12 cellular contexts compared by ENCODE assay signal in genomic region chr3:126850370-126851085, GRCh38.
DNase-seq lines count a peak whose midpoint lies in the region; ATAC-seq and TF ChIP-seq lines count a peak whose summit lies in the region.
"Had no signal": no experiment of that assay in that cellular context is flagged by ENCODE, and none has a peak within 500 bp of the region (broad histone marks: within the 10 kb centered on the region; RNA-seq: fewer than 3 reads in every experiment).

No MANE protein-coding gene starts in this region.

- no peaks in the 10 kb centered on the region for H3K27me3 ChIP-seq in aorta (ENCODE audit: control insufficient read depth in 1 of 2, insufficient read depth in 2 of 2, low read length in 1 of 2)

- H3K27ac ChIP-seq in aorta (ENCODE audit: low read depth in 1 of 2, low read length in 2 of 2): no peak overlapping the region

- no peak overlapping the region for H3K4me3 ChIP-seq in AG09309 (ENCODE audit: control insufficient read depth, low read depth, low read length)
- H3K4me3 ChIP-seq in aorta (ENCODE audit: low read length in 2 of 2): no peak overlapping the region
- H3K4me3 ChIP-seq in mucosa of descending colon: no peak overlapping the region

- H3K9me3 Mint-ChIP-seq in activated T-cell treated with anti-CD3 and anti-CD28 coated beads, Interleukin-2, amount 50 U/mL, for 4 hours: no peaks in the 10 kb centered on the region
- H3K9me3 Mint-ChIP-seq: CD8-positive, alpha-beta T cell; dendritic cell treated with granulocyte-macrophage colony-stimulating factor and Interleukin-4, amounts not matched to agents 40 ng/mL and 50 ng/mL, for 4 days had no signal

- H3K36me3 Mint-ChIP-seq in activated T-cell treated with anti-CD3 and anti-CD28 coated beads, Interleukin-2, amount 50 U/mL, for 4 hours (ENCODE audit: insufficient read depth): peaks cover 22% of the 10 kb centered on the region

- H3K36me3 ChIP-seq in aorta (ENCODE audit: control insufficient read depth in 1 of 2, insufficient read depth in 2 of 2, low read length in 1 of 2) (no peaks in the 10 kb centered on the region), mucosa of descending colon (ENCODE audit: low read depth) (no peaks in the 10 kb centered on the region)

- WGBS in aorta, 2 donors: 35 to 42% methylated on average over 10 of the region's 10 CpGs

- no peaks in the 10 kb centered on the region for H3K4me1 Mint-ChIP-seq in activated T-cell treated with anti-CD3 and anti-CD28 coated beads, Interleukin-2, amount 50 U/mL, for 4 hours (ENCODE audit: low read depth)

- TF ChIP-seq CTCF in AG09309 (IDR thresholded peaks at IDR 0.05; ENCODE audit: control insufficient read depth, insufficient read depth, low read depth, low read length, missing control alignments): no peak
- TF ChIP-seq CTCF in mucosa of descending colon (IDR thresholded peaks at IDR 0.05): no peak

- DNase-seq in AG09309 (ENCODE audit: low read depth) (peak; percentile 44), LHCN-M2 (ENCODE audit: low read depth) (peak; percentile 39), fibroblast of the conjunctiva (ENCODE audit: low read depth) (peak; percentile 34), mucosa of gallbladder (ENCODE audit: low spot score) (peak; percentile 17), NCI-H82 treated with DMSO at 0.1 percent for 48 hours (lab: John Stamatoyannopoulos, UW; ENCODE audit: unreplicated experiment) (no peak), aorta (no peak), mucosa of descending colon (no peak)
- no peak for DNase-seq in activated T-cell treated with anti-CD3 and anti-CD28 coated beads, Interleukin-2, amount 50 U/mL, for 4 hours
- DNase-seq: RPMI8226; stimulated activated CD4-positive, alpha-beta T cell treated with anti-CD3 and anti-CD28 coated beads, Interleukin-4, amount 100 ng/mL, for 1 hour had no signal

- no peak for ATAC-seq in activated T-cell treated with anti-CD3 and anti-CD28 coated beads, Interleukin-2, amount 50 U/mL, for 4 hours
- ATAC-seq in aorta (ENCODE audit: low FRiP score) (no peak), mucosa of descending colon (no peak)
- ATAC-seq: CD8-positive, alpha-beta T cell had no signal

- no peak overlapping the region for H3K4me3 Mint-ChIP-seq in activated T-cell treated with anti-CD3 and anti-CD28 coated beads, Interleukin-2, amount 50 U/mL, for 4 hours
- H3K4me3 Mint-ChIP-seq: CD8-positive, alpha-beta T cell; dendritic cell treated with granulocyte-macrophage colony-stimulating factor and Interleukin-4, amounts not matched to agents 40 ng/mL and 50 ng/mL, for 4 days had no signal

- H3K9me3 ChIP-seq in aorta (ENCODE audit: control insufficient read depth, low read length) (no peaks in the 10 kb centered on the region), mucosa of descending colon (no peaks in the 10 kb centered on the region)

- H3K4me1 ChIP-seq in aorta (ENCODE audit: control insufficient read depth in 1 of 2, insufficient read depth in 2 of 2, low read length in 2 of 2) (no peaks in the 10 kb centered on the region), mucosa of descending colon (ENCODE audit: low read depth) (no peaks in the 10 kb centered on the region)

- H3K27me3 Mint-ChIP-seq in activated T-cell treated with anti-CD3 and anti-CD28 coated beads, Interleukin-2, amount 50 U/mL, for 4 hours (ENCODE audit: low read depth): no peaks in the 10 kb centered on the region

- intact Hi-C loops in aorta (cut with DNase I): no loop called here
- intact Hi-C loops in mucosa of descending colon (cut with DNase I, micrococcal nuclease): no loop called here

Comparison
In these comparisons a context has a peak if more than half of its experiments do, and no peak if none do; other contexts are left out.
1. DNase-seq: peak in AG09309 (single experiment), LHCN-M2 (single experiment), fibroblast of the conjunctiva (single experiment) and mucosa of gallbladder (single experiment); none in activated T-cell treated with anti-CD3 and anti-CD28 coated beads, Interleukin-2, amount 50 U/mL, for 4 hours (single experiment), NCI-H82 treated with DMSO at 0.1 percent for 48 hours (single experiment), aorta (0 of 2) and mucosa of descending colon (0 of 3).